ENCODE assay signal across 8 cellular contexts in genomic region chr9:34546834-34547827, GRCh38. TPM values are rescaled to one million over a fixed set of nuclear protein-coding genes. Genes with fewer than 3 reads are reported as not detected.
DNase-seq lines count a peak whose midpoint lies in the region; ATAC-seq, FAIRE-seq and TF ChIP-seq lines count a peak whose summit lies in the region.

No MANE protein-coding gene starts in this region.

- H3K79me2 ChIP-seq in H1 (ENCODE audit: control insufficient read depth in 1 of 2, insufficient read depth in 2 of 2, low read length in 2 of 2), result no peaks in the 10 kb centered on the region
- H3K79me2 ChIP-seq in mesendoderm (ENCODE audit: control insufficient read depth, insufficient read depth, low read length), result no peaks in the 10 kb centered on the region

- H4K20me1 ChIP-seq in H1 (replicated peaks in 1 of 2; ENCODE audit: control insufficient read depth in 1 of 2, insufficient read depth in 2 of 2, low read length in 2 of 2), result peaks cover 1 to 5% of the 10 kb centered on the region in 2 experiments

- H2BK20ac ChIP-seq in H1 (ENCODE audit: low read length), result no peak overlapping the region

- no peak overlapping the region for H3K27ac ChIP-seq in H1 (ENCODE audit: low read depth, low read length)
- H3K27ac ChIP-seq in mesendoderm (ENCODE audit: low read depth, low read length), result no peak overlapping the region

- no peaks in the 10 kb centered on the region for H3K9me3 Mint-ChIP-seq in activated CD4-positive, alpha-beta T cell treated with anti-CD3 and anti-CD28 coated beads, Interleukin-2, amount 10 ng/mL, durations not matched to agents 24 days and 14 days
- no peaks in the 10 kb centered on the region for H3K9me3 Mint-ChIP-seq in stimulated activated effector memory CD8-positive, alpha-beta T cell treated with anti-CD3 and anti-CD28 coated beads, Interleukin-12 subunit alpha, Interleukin-12 subunit beta, amount 100 ng/mL, for 72 hours

- no peak overlapping the region for H3K4me3 Mint-ChIP-seq in activated CD4-positive, alpha-beta T cell treated with anti-CD3 and anti-CD28 coated beads, Interleukin-2, amount 10 ng/mL, durations not matched to agents 24 days and 14 days
- no peak overlapping the region for H3K4me3 Mint-ChIP-seq in stimulated activated effector memory CD8-positive, alpha-beta T cell treated with anti-CD3 and anti-CD28 coated beads, Interleukin-12 subunit alpha, Interleukin-12 subunit beta, amount 100 ng/mL, for 72 hours

- intact Hi-C loops in activated CD4-positive, alpha-beta T cell treated with anti-CD3 and anti-CD28 coated beads, Interleukin-2, amount 10 ng/mL, durations not matched to agents 24 days and 14 days (cut with micrococcal nuclease), result loop anchor here (1.0 kb wide), 1 partner anchor 110 kb away; no protein-coding TSS in a partner anchor

- H3K4me2 ChIP-seq in H1 (ENCODE audit: insufficient read depth in 1 of 2, low read depth in 2 of 2, low read length in 2 of 2) (no peak overlapping the region), mesendoderm (ENCODE audit: low read length) (no peak overlapping the region)

- peak; percentile 67 for ATAC-seq in stimulated activated effector memory CD8-positive, alpha-beta T cell treated with anti-CD3 and anti-CD28 coated beads, Interleukin-12 subunit alpha, Interleukin-12 subunit beta, amount 100 ng/mL, for 72 hours

- no peak overlapping the region for H3K14ac ChIP-seq in H1 (ENCODE audit: insufficient read length)

- no peaks in the 10 kb centered on the region for H3K9me3 ChIP-seq in H1 (ENCODE audit: insufficient read depth in 2 of 2, low read depth in 1 of 2, low read length in 1 of 2)

- H3K23ac ChIP-seq in H1 (ENCODE audit: insufficient read length) (no peak overlapping the region), mesendoderm (ENCODE audit: low read length) (no peak overlapping the region)

- H4K8ac ChIP-seq in H1 (ENCODE audit: extremely low read depth, insufficient read depth, low read length) (peak overlapping the region; percentile 3; the same call in 1 of the 2 replicates), mesendoderm (ENCODE audit: low read depth, low read length) (no peak overlapping the region)

- H3K27me3 ChIP-seq in H1 (replicated peaks in 1 of 4; ENCODE audit: control insufficient read depth in 3 of 4, extremely low read depth in 1 of 4, insufficient read depth in 3 of 4, low read length in 3 of 4) (peaks cover 0 to 10% (median 4%) of the 10 kb centered on the region in 4 experiments; a peak in 5 of 7 replicates), mesendoderm (ENCODE audit: insufficient read depth, low read length, poor library complexity) (no peaks in the 10 kb centered on the region)

- H2BK120ac ChIP-seq in H1 (replicated peaks; ENCODE audit: low read depth, low read length), result no peak overlapping the region
- no peak overlapping the region for H2BK120ac ChIP-seq in mesendoderm (ENCODE audit: low read depth, low read length)

- no peaks in the 10 kb centered on the region for H3K4me1 Mint-ChIP-seq in activated CD4-positive, alpha-beta T cell treated with anti-CD3 and anti-CD28 coated beads, Interleukin-2, amount 10 ng/mL, durations not matched to agents 24 days and 14 days
- H3K4me1 Mint-ChIP-seq in stimulated activated effector memory CD8-positive, alpha-beta T cell treated with anti-CD3 and anti-CD28 coated beads, Interleukin-12 subunit alpha, Interleukin-12 subunit beta, amount 100 ng/mL, for 72 hours, result no peaks in the 10 kb centered on the region

- TF ChIP-seq CTCF in H1 (IDR thresholded peaks at IDR 0.05; ENCODE audit: control extremely low read depth in 1 of 3, insufficient read depth in 1 of 3, low read depth in 1 of 3, low read length in 3 of 3), result peak; percentile 77 to 93 (median 87)

- H2AK5ac ChIP-seq in H1 (ENCODE audit: low read depth, low read length) (no peak overlapping the region), mesendoderm (ENCODE audit: low read length) (no peak overlapping the region)

- FAIRE-seq in H1 (lab: Jason Lieb, UNC) (peak; percentile 85), HTR-8/SVneo (lab: Jason Lieb, UNC) (no peak)

- no peak overlapping the region for H3K4me3 ChIP-seq in H1 (ENCODE audit: extremely low read depth in 1 of 4, insufficient read depth in 2 of 4, low read depth in 3 of 4, low read length in 4 of 4)
- H3K4me3 ChIP-seq in mesendoderm (ENCODE audit: low read length), result no peak overlapping the region

- TF ChIP-seq POLR2A in H1 (IDR thresholded peaks at IDR 0.05; ENCODE audit: control extremely low read depth in 1 of 2, low read depth in 2 of 2, low read length in 2 of 2), result no peak

- H3K27me3 Mint-ChIP-seq in activated CD4-positive, alpha-beta T cell treated with anti-CD3 and anti-CD28 coated beads, Interleukin-2, amount 10 ng/mL, durations not matched to agents 24 days and 14 days, result peaks cover 12% of the 10 kb centered on the region

- peak overlapping the region; percentile 14; the same call in 1 of the 2 replicates for H2BK15ac ChIP-seq in H1 (ENCODE audit: low read length)
- no peak overlapping the region for H2BK15ac ChIP-seq in mesendoderm (replicated peaks; ENCODE audit: low read depth)

- no peaks in the 10 kb centered on the region for H3K23me2 ChIP-seq in H1 (ENCODE audit: low read depth, low read length)

- no peak overlapping the region; a peak in 1 of 7 replicates for H3K9ac ChIP-seq in H1 (replicated peaks in 1 of 4; ENCODE audit: extremely low read depth in 1 of 4, low read depth in 3 of 4, low read length in 3 of 4)
- no peak overlapping the region for H3K9ac ChIP-seq in mesendoderm (ENCODE audit: low read length)

- no peak overlapping the region for H4K5ac ChIP-seq in H1 (ENCODE audit: insufficient read length, low read depth, low read length)
- no peak overlapping the region for H4K5ac ChIP-seq in mesendoderm (ENCODE audit: low read length)

- no peaks in the 10 kb centered on the region for H3K36me3 Mint-ChIP-seq in activated CD4-positive, alpha-beta T cell treated with anti-CD3 and anti-CD28 coated beads, Interleukin-2, amount 10 ng/mL, durations not matched to agents 24 days and 14 days (ENCODE audit: low read depth)
- no peaks in the 10 kb centered on the region for H3K36me3 Mint-ChIP-seq in stimulated activated effector memory CD8-positive, alpha-beta T cell treated with anti-CD3 and anti-CD28 coated beads, Interleukin-12 subunit alpha, Interleukin-12 subunit beta, amount 100 ng/mL, for 72 hours

- H3K79me1 ChIP-seq in H1 (ENCODE audit: low read depth, low read length), result no peaks in the 10 kb centered on the region
- H3K79me1 ChIP-seq in mesendoderm (ENCODE audit: low read length), result no peaks in the 10 kb centered on the region

- H3K18ac ChIP-seq in H1 (ENCODE audit: extremely low read depth, low read length) (no peak overlapping the region), mesendoderm (ENCODE audit: low read length) (no peak overlapping the region)

- peak; percentile 84 to 88 for TF ChIP-seq RAD21 in H1 (IDR thresholded peaks at IDR 0.05 in 1 of 2, conservative IDR thresholded peaks at IDR 0.05 in 1 of 2; ENCODE audit: low read depth in 2 of 2, low read length in 2 of 2)

- WGBS in H1 (ENCODE audit: extremely low coverage in 1 of 2, insufficient coverage in 1 of 2, insufficient read length in 1 of 2, insufficient replicate concordance in 2 of 2, low coverage in 1 of 2, low lambda C conversion rate in 2 of 2, missing lambda C conversion rate in 1 of 2), 2 experiments, result 73% methylated on average over 16 of the region's 16 CpGs; no CpG with 5 or more reads in 1 of the 2 experiments
- WGBS in mesendoderm (ENCODE audit: extremely low coverage, insufficient coverage, low lambda C conversion rate), result no CpG with 5 or more reads among the region's 16 CpGs

- no peak overlapping the region for H4K91ac ChIP-seq in H1 (replicated peaks; ENCODE audit: insufficient read length, low read length)

- H3K27ac Mint-ChIP-seq in activated CD4-positive, alpha-beta T cell treated with anti-CD3 and anti-CD28 coated beads, Interleukin-2, amount 10 ng/mL, durations not matched to agents 24 days and 14 days, result no peak overlapping the region
- no peak overlapping the region for H3K27ac Mint-ChIP-seq in stimulated activated effector memory CD8-positive, alpha-beta T cell treated with anti-CD3 and anti-CD28 coated beads, Interleukin-12 subunit alpha, Interleukin-12 subunit beta, amount 100 ng/mL, for 72 hours

- H2BK5ac ChIP-seq in H1 (ENCODE audit: low read depth, low read length) (no peak overlapping the region), mesendoderm (ENCODE audit: low read length) (no peak overlapping the region)

- POLR2A ChIA-PET in H1 (lab: Charles Lee; ENCODE audit: partially characterized antibody), result interaction anchor here (0.9 to 1.4 kb wide), 3 partner anchors 8 to 100 kb away, joined by 3 read pairs; no protein-coding TSS in a partner anchor

- H2BK12ac ChIP-seq in H1 (ENCODE audit: low read depth, low read length), result no peak overlapping the region

- no peak for TF ChIP-seq EP300 in H1 (IDR thresholded peaks at IDR 0.05; ENCODE audit: borderline replicate concordance in 1 of 2, low read depth in 2 of 2, low read length in 2 of 2)

- DNase-seq in NCI-H1417 (lab: John Stamatoyannopoulos, UW) (peak; percentile 5 to 46 (median 7)), NCI-H1417 treated with DMSO at 0.1 percent for 48 hours (lab: John Stamatoyannopoulos, UW) (no peak), NCI-H2029 treated with DMSO at 0.1 percent for 48 hours (lab: John Stamatoyannopoulos, UW) (peak; percentile 70), H1 (ENCODE audit: low read depth in 1 of 2, low spot score in 2 of 2) (peak; percentile 47 to 93), mesendoderm (peak; percentile 89), HTR-8/SVneo (ENCODE audit: insufficient read length, low spot score) (no peak)
- DNase-seq in activated CD4-positive, alpha-beta T cell treated with anti-CD3 and anti-CD28 coated beads, Interleukin-2, amount 10 ng/mL, durations not matched to agents 24 days and 14 days, result peak; percentile 80
- DNase-seq in stimulated activated effector memory CD8-positive, alpha-beta T cell treated with anti-CD3 and anti-CD28 coated beads, Interleukin-12 subunit alpha, Interleukin-12 subunit beta, amount 100 ng/mL, for 72 hours (ENCODE audit: low spot score in 2 of 2), result peak; percentile 30 to 77

- CTCF ChIA-PET in H1 (lab: Charles Lee; ENCODE audit: partially characterized antibody), result interaction anchor here (0.6 to 9.4 kb wide), 69 partner anchors 8 to 313 kb away, joined by 3 to 157 read pairs (median 5); partner anchors contain the start of genes ARID3C, CNTFR, ENHO and RPP25L

- H3K56ac ChIP-seq in H1 (replicated peaks; ENCODE audit: insufficient read length, low read depth, low read length) (no peak overlapping the region), mesendoderm (ENCODE audit: low read length) (no peak overlapping the region)

- H3K4ac ChIP-seq in H1 (replicated peaks; ENCODE audit: insufficient read length, low read depth, low read length) (no peak overlapping the region), mesendoderm (ENCODE audit: low read depth, low read length) (no peak overlapping the region)

- H2AFZ ChIP-seq in H1 (ENCODE audit: low read length), result no peak overlapping the region

- H3K36me3 ChIP-seq in H1 (ENCODE audit: control insufficient read depth in 2 of 4, insufficient read depth in 4 of 4, low read length in 3 of 4), result no peaks in the 10 kb centered on the region
- H3K36me3 ChIP-seq in mesendoderm (ENCODE audit: control insufficient read depth, insufficient read depth, low read length), result no peaks in the 10 kb centered on the region

- H3K4me1 ChIP-seq in H1 (replicated peaks in 1 of 4; ENCODE audit: control insufficient read depth in 3 of 4, insufficient read depth in 4 of 4, low read length in 3 of 4), result peaks cover 0 to 2% (median 0%) of the 10 kb centered on the region in 4 experiments; a peak in 1 of 7 replicates
- H3K4me1 ChIP-seq in mesendoderm (ENCODE audit: control insufficient read depth, low read depth, low read length), result no peaks in the 10 kb centered on the region

RNA-seq across cellular contexts. Expression of gene ENHO, which starts 24.3 kb away (rescaled TPM):
- total RNA-seq in activated CD4-positive, alpha-beta T cell treated with anti-CD3 and anti-CD28 coated beads, Interleukin-2, amount 10 ng/mL, durations not matched to agents 24 days and 14 days, result not detected in 2 replicates
- total RNA-seq in H1 (2021; fragmentation: NEBNext Ultra II Directional; extraction: Animal tissue kit (Norgen Biotek cat#: 25700)), result 12.2 and 14.1 TPM in 2 replicates
- 49.4 and 60.4 TPM in 2 replicates for polyA plus RNA-seq in H1 (2011; rRNA removed)
- polyA plus RNA-seq in H1 (2011; cell fraction: cytosol; rRNA removed), result 29.2 TPM
- 23.2 TPM for polyA plus RNA-seq in H1 (2011; cell fraction: nucleus; rRNA removed)
- polyA plus RNA-seq in H1 (2012, experiment 1 of 2), result 9.7 to 24.6 TPM (median 19.1 TPM) in 4 replicates
- polyA plus RNA-seq in H1 (2012, experiment 2 of 2), result 20.1 TPM
- 15.4 TPM for polyA plus RNA-seq in H1 (2013, experiment 1 of 2)
- polyA plus RNA-seq in H1 (2013, experiment 2 of 2), result 15.5 TPM
- 3.8 and 8.2 TPM in 2 replicates for polyA minus RNA-seq in H1 (2011; rRNA and poly(A)+ RNA removed)
- 6.1 TPM for polyA minus RNA-seq in H1 (2011; cell fraction: cytosol; rRNA and poly(A)+ RNA removed)
- 7.1 TPM for polyA minus RNA-seq in H1 (2011; cell fraction: nucleus; rRNA and poly(A)+ RNA removed)
- 7.3 TPM for polyA plus RNA-seq in mesendoderm (2013, experiment 1 of 2)
- polyA plus RNA-seq in mesendoderm (2013, experiment 2 of 2), result 7.1 TPM

RNA-seq across cellular contexts. Expression of gene CNTFR, which starts 42.4 kb away (rescaled TPM):
- not detected in 2 replicates for total RNA-seq in activated CD4-positive, alpha-beta T cell treated with anti-CD3 and anti-CD28 coated beads, Interleukin-2, amount 10 ng/mL, durations not matched to agents 24 days and 14 days
- total RNA-seq in H1 (2021; fragmentation: NEBNext Ultra II Directional; extraction: Animal tissue kit (Norgen Biotek cat#: 25700)), result 1.2 and 1.5 TPM in 2 replicates
- 4.2 and 5.4 TPM in 2 replicates for polyA plus RNA-seq in H1 (2011; rRNA removed)
- polyA plus RNA-seq in H1 (2011; cell fraction: cytosol; rRNA removed), result 1.8 TPM
- 2.7 TPM for polyA plus RNA-seq in H1 (2011; cell fraction: nucleus; rRNA removed)
- polyA plus RNA-seq in H1 (2012, experiment 1 of 2), result 1.1 to 3.0 TPM (median 1.6 TPM) in 4 replicates
- polyA plus RNA-seq in H1 (2012, experiment 2 of 2), result 1.2 TPM
- 1.5 TPM for polyA plus RNA-seq in H1 (2013, experiment 1 of 2)
- 1.6 TPM for polyA plus RNA-seq in H1 (2013, experiment 2 of 2)
- 0.90 and 1.2 TPM in 2 replicates for polyA minus RNA-seq in H1 (2011; rRNA and poly(A)+ RNA removed)
- 1.1 TPM for polyA minus RNA-seq in H1 (2011; cell fraction: cytosol; rRNA and poly(A)+ RNA removed)
- polyA minus RNA-seq in H1 (2011; cell fraction: nucleus; rRNA and poly(A)+ RNA removed), result 0.30 TPM
- 4.5 TPM for polyA plus RNA-seq in mesendoderm (2013, experiment 1 of 2)
- 4.3 TPM for polyA plus RNA-seq in mesendoderm (2013, experiment 2 of 2)

Comparison
In these comparisons a context has a peak if more than half of its experiments do, and no peak if none do; other contexts are left out.
1. DNase-seq: peak in NCI-H1417 (3 of 3), NCI-H2029 treated with DMSO at 0.1 percent for 48 hours (single experiment), activated CD4-positive, alpha-beta T cell treated with anti-CD3 and anti-CD28 coated beads, Interleukin-2, amount 10 ng/mL, durations not matched to agents 24 days and 14 days (single experiment), H1 (2 of 2), mesendoderm (single experiment) and stimulated activated effector memory CD8-positive, alpha-beta T cell treated with anti-CD3 and anti-CD28 coated beads, Interleukin-12 subunit alpha, Interleukin-12 subunit beta, amount 100 ng/mL, for 72 hours (2 of 2); none in NCI-H1417 treated with DMSO at 0.1 percent for 48 hours (single experiment) and HTR-8/SVneo (single experiment).
2. RNA of gene ENHO, which starts 24.3 kb away (total RNA-seq): 12.2 to 14.1 TPM in H1; not detected in activated CD4-positive, alpha-beta T cell treated with anti-CD3 and anti-CD28 coated beads, Interleukin-2, amount 10 ng/mL, durations not matched to agents 24 days and 14 days; every median in the first group is over 10 times any median in the second.